12 cellular contexts compared by ENCODE assay signal in genomic region chr2:232239956-232240681, GRCh38.
DNase-seq lines count a peak whose midpoint lies in the region; ATAC-seq, FAIRE-seq and TF ChIP-seq lines count a peak whose summit lies in the region.
"Had no signal": no experiment of that assay in that cellular context is flagged by ENCODE, and none has a peak within 500 bp of the region (broad histone marks: within the 10 kb centered on the region; RNA-seq: fewer than 3 reads in every experiment).

No MANE protein-coding gene starts in this region.

- H3K9me3 Mint-ChIP-seq in activated CD8-positive, alpha-beta memory T cell treated with anti-CD3 and anti-CD28 coated beads, Interleukin-2, amount 10 ng/mL, durations not matched to agents 7 days and 5 days (ENCODE audit: low read depth), result no peaks in the 10 kb centered on the region

- H3K27ac Mint-ChIP-seq in activated CD8-positive, alpha-beta memory T cell treated with anti-CD3 and anti-CD28 coated beads, Interleukin-2, amount 10 ng/mL, durations not matched to agents 7 days and 5 days, result peak overlapping the region; percentile 6

- no peak overlapping the region for H3K27ac ChIP-seq in kidney (ENCODE audit: low read depth in 2 of 2, low read length in 2 of 2)
- H3K27ac ChIP-seq in body of pancreas, result no peak overlapping the region

- WGBS in body of pancreas, 2 donors, result 93 to 95% methylated on average over 6 of the region's 6 CpGs

- CTCF ChIA-PET in activated CD8-positive, alpha-beta memory T cell treated with anti-CD3 and anti-CD28 coated beads, Interleukin-2, amount 10 ng/mL, durations not matched to agents 7 days and 5 days (lab: Charles Lee), result interaction anchor here (1.1 to 1.9 kb wide), 3 partner anchors 9 to 75 kb away, joined by 3 to 6 read pairs (median 4); no protein-coding TSS in a partner anchor

- peaks cover 2% of the 10 kb centered on the region for H3K36me3 Mint-ChIP-seq in activated CD8-positive, alpha-beta memory T cell treated with anti-CD3 and anti-CD28 coated beads, Interleukin-2, amount 10 ng/mL, durations not matched to agents 7 days and 5 days

- no peaks in the 10 kb centered on the region for H3K27me3 ChIP-seq in body of pancreas

- no peak overlapping the region for H3K4me3 ChIP-seq in fibroblast of mammary gland (ENCODE audit: control insufficient read depth, low read depth, low read length)
- no peak overlapping the region for H3K4me3 ChIP-seq in kidney (ENCODE audit: low read length in 2 of 2)
- H3K4me3 ChIP-seq in body of pancreas, result no peak overlapping the region

- H3K4me3 Mint-ChIP-seq in activated CD8-positive, alpha-beta memory T cell treated with anti-CD3 and anti-CD28 coated beads, Interleukin-2, amount 10 ng/mL, durations not matched to agents 7 days and 5 days, result no peak overlapping the region

- H3K4me1 ChIP-seq in kidney (ENCODE audit: control insufficient read depth in 1 of 2, insufficient read depth in 1 of 2, low read depth in 1 of 2, low read length in 2 of 2), result no peaks in the 10 kb centered on the region
- H3K4me1 ChIP-seq in body of pancreas, result peaks cover 20% of the 10 kb centered on the region

- peaks cover 11% of the 10 kb centered on the region for H3K4me1 Mint-ChIP-seq in activated CD8-positive, alpha-beta memory T cell treated with anti-CD3 and anti-CD28 coated beads, Interleukin-2, amount 10 ng/mL, durations not matched to agents 7 days and 5 days

- TF ChIP-seq POLR2A in GM12892 (IDR thresholded peaks at IDR 0.05; ENCODE audit: low read depth, low read length), result no peak
- no peak for TF ChIP-seq POLR2A in body of pancreas (IDR thresholded peaks at IDR 0.05)

- DNase-seq in stimulated activated CD4-positive, alpha-beta T cell treated with anti-CD3 and anti-CD28 coated beads, Interleukin-15, amount 100 ng/mL, for 24 hours, result peak; percentile 33
- no peak for DNase-seq in stimulated activated CD4-positive, alpha-beta T cell treated with anti-CD3 and anti-CD28 coated beads, Interleukin-4, amount 100 ng/mL, for 24 hours
- no peak for DNase-seq in activated CD8-positive, alpha-beta memory T cell treated with anti-CD3 and anti-CD28 coated beads, Interleukin-2, amount 10 ng/mL, durations not matched to agents 7 days and 5 days
- DNase-seq in fibroblast of mammary gland (ENCODE audit: low read depth), result peak; percentile 15
- no peak for DNase-seq in GM12892 (ENCODE audit: insufficient read length)
- no peak for DNase-seq in kidney
- no peak for DNase-seq in body of pancreas
- DNase-seq: NCI-H1694, NCI-H510A treated with DMSO at 0.1 percent for 48 hours had no signal

- no peaks in the 10 kb centered on the region for H3K27me3 Mint-ChIP-seq in activated CD8-positive, alpha-beta memory T cell treated with anti-CD3 and anti-CD28 coated beads, Interleukin-2, amount 10 ng/mL, durations not matched to agents 7 days and 5 days

- H3K9me3 ChIP-seq in kidney (ENCODE audit: control insufficient read depth in 1 of 2, low read length in 2 of 2) (no peaks in the 10 kb centered on the region), body of pancreas (no peaks in the 10 kb centered on the region)

- H3K9ac ChIP-seq in kidney (ENCODE audit: low read length in 2 of 2), result no peak overlapping the region

- intact Hi-C loops in kidney (cut with DNase I), result no loop called here
- intact Hi-C loops in body of pancreas (cut with DNase I), result no loop called here

- ATAC-seq in activated CD8-positive, alpha-beta memory T cell treated with anti-CD3 and anti-CD28 coated beads, Interleukin-2, amount 10 ng/mL, durations not matched to agents 7 days and 5 days, result no peak
- ATAC-seq in HG03139 (IDR thresholded peaks at IDR 0.05; ENCODE audit: unreplicated experiment) (no peak), body of pancreas (no peak)
- ATAC-seq: Panc1 had no signal

- no peak for TF ChIP-seq CTCF in fibroblast of mammary gland (conservative IDR thresholded peaks at IDR 0.05; ENCODE audit: control insufficient read depth, insufficient read depth, low read depth, low read length)
- no peak for TF ChIP-seq CTCF in kidney (IDR thresholded peaks at IDR 0.05; ENCODE audit: borderline replicate concordance, extremely low read depth, insufficient read depth)
- TF ChIP-seq CTCF in body of pancreas (IDR thresholded peaks at IDR 0.05), result no peak

- no peak for FAIRE-seq in GM12892 (lab: Jason Lieb, UNC)
- FAIRE-seq in kidney (lab: Jason Lieb, UNC), result no peak
- FAIRE-seq: islet of Langerhans had no signal

- H3K36me3 ChIP-seq in kidney (ENCODE audit: control insufficient read depth in 1 of 2, insufficient read depth in 2 of 2, low read length in 2 of 2) (peaks cover 2 to 4% of the 10 kb centered on the region in 2 donors), body of pancreas (replicated peaks in 1 of 2; ENCODE audit: insufficient read depth in 1 of 2, low read depth in 2 of 2) (no peaks in the 10 kb centered on the region)

Comparison
In these comparisons a context has a peak if more than half of its experiments do, and no peak if none do; other contexts are left out.
1. DNase-seq: peak in stimulated activated CD4-positive, alpha-beta T cell treated with anti-CD3 and anti-CD28 coated beads, Interleukin-15, amount 100 ng/mL, for 24 hours (single experiment) and fibroblast of mammary gland (single experiment); none in stimulated activated CD4-positive, alpha-beta T cell treated with anti-CD3 and anti-CD28 coated beads, Interleukin-4, amount 100 ng/mL, for 24 hours (single experiment), activated CD8-positive, alpha-beta memory T cell treated with anti-CD3 and anti-CD28 coated beads, Interleukin-2, amount 10 ng/mL, durations not matched to agents 7 days and 5 days (single experiment), GM12892 (single experiment), kidney (single experiment) and body of pancreas (0 of 4).